7 cellular contexts compared by ENCODE assay signal in the genomic region with DNA sequence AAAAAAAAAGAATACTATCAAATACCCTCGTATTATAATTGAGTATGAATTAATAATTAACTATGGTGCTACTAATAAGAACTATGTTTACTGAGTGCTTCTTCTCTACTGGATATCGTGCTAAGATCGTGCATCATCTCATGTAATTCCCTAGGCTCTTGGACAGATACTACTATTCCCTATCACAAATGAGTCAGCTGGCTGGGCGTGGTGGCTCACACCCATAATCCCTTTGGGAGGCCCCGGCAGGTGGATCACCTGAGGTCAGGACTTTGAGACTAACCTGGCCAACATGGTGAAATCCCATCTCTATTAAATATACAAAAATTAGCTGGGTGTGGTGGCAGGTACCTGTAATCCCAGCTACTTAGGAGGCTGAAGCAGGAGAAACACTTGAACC. TPM values are rescaled to one million over a fixed set of nuclear protein-coding genes. Genes with fewer than 3 reads are reported as not detected.
"Had no signal": no experiment of that assay in that cellular context is flagged by ENCODE, and none has a peak within 500 bp of the region (broad histone marks: within the 10 kb centered on the region; RNA-seq: fewer than 3 reads in every experiment).

No MANE protein-coding gene starts in this region.

RNA-seq across cellular contexts. Expression of gene CELA3B, which starts 9.1 kb away (rescaled TPM):
- total RNA-seq: GM23248, GM23338, H1, H4, H7, H9, HFFc6 had no signal
- polyA plus RNA-seq: GM23248, GM23338, H1 had no signal

RNA-seq across cellular contexts. Expression of gene CELA3A, which starts 15.6 kb away (rescaled TPM):
- total RNA-seq: GM23248, GM23338, H1, H4, H7, H9, HFFc6 had no signal
- polyA plus RNA-seq: GM23248, GM23338, H1 had no signal
